26 cellular contexts compared by ENCODE assay signal in genomic region chr5:75355236-75355635, GRCh38.
"Had no signal": no experiment of that assay in that cellular context is flagged by ENCODE, and none has a peak within 500 bp of the region (broad histone marks: within the 10 kb centered on the region; RNA-seq: fewer than 3 reads in every experiment).

No MANE protein-coding gene starts in this region.

- H3K4me1 Mint-ChIP-seq: memory B cell had no signal

- H2AFZ ChIP-seq: hepatocyte had no signal

- H3K27me3 ChIP-seq: gastrocnemius medialis, heart left ventricle, hepatocyte, neutrophil, pancreas, right lobe of liver, suprapubic skin, transverse colon had no signal

- FAIRE-seq: kidney had no signal

- H3K4me1 ChIP-seq: gastrocnemius medialis, heart left ventricle, pancreas, right lobe of liver, suprapubic skin, transverse colon had no signal

- H3K4me3 Mint-ChIP-seq: effector memory CD8-positive, alpha-beta T cell; memory B cell; natural killer cell treated with Interleukin-12 subunit alpha and Interleukin-12 subunit beta and Interleukin-15 and Interleukin-18, amount 100 ng/mL, for 72 hours; neural crest cell; stimulated activated naive CD8-positive, alpha-beta T cell treated with anti-CD3 and anti-CD28 coated beads, Interleukin-15, amount 100 ng/mL, for 72 hours had no signal

- H3K9me3 Mint-ChIP-seq: effector memory CD8-positive, alpha-beta T cell; memory B cell; natural killer cell treated with Interleukin-12 subunit alpha and Interleukin-12 subunit beta and Interleukin-15 and Interleukin-18, amount 100 ng/mL, for 72 hours; neural crest cell; stimulated activated naive CD8-positive, alpha-beta T cell treated with anti-CD3 and anti-CD28 coated beads, Interleukin-15, amount 100 ng/mL, for 72 hours had no signal

- H3K27me3 Mint-ChIP-seq: effector memory CD8-positive, alpha-beta T cell; memory B cell; natural killer cell treated with Interleukin-12 subunit alpha and Interleukin-12 subunit beta and Interleukin-15 and Interleukin-18, amount 100 ng/mL, for 72 hours; progenitor cell of endocrine pancreas; stimulated activated naive CD8-positive, alpha-beta T cell treated with anti-CD3 and anti-CD28 coated beads, Interleukin-15, amount 100 ng/mL, for 72 hours had no signal

- H3K4me3 ChIP-seq: coronary artery, gastrocnemius medialis, heart left ventricle, hepatocyte, lung, pancreas, right lobe of liver, smooth muscle cell, suprapubic skin, transverse colon had no signal

- H3K4me2 ChIP-seq: hepatocyte, smooth muscle cell had no signal

- H3K27ac Mint-ChIP-seq: memory B cell; natural killer cell treated with Interleukin-12 subunit alpha and Interleukin-12 subunit beta and Interleukin-15 and Interleukin-18, amount 100 ng/mL, for 72 hours; progenitor cell of endocrine pancreas; stimulated activated naive CD8-positive, alpha-beta T cell treated with anti-CD3 and anti-CD28 coated beads, Interleukin-15, amount 100 ng/mL, for 72 hours had no signal

- DNase-seq: dermis blood vessel endothelial cell; effector memory CD8-positive, alpha-beta T cell; erythroblast; foreskin fibroblast; gastrocnemius medialis; heart left ventricle; kidney; pancreas; right lobe of liver; stimulated activated CD4-positive, alpha-beta T cell treated with anti-CD3 and anti-CD28 coated beads, Interleukin-12 subunit alpha, Interleukin-12 subunit beta, amount 100 ng/mL, for 4 hours; stimulated activated CD4-positive, alpha-beta T cell treated with anti-CD3 and anti-CD28 coated beads, Interleukin-1b, Interleukin-23, amount 100 ng/mL, for 48 hours; stimulated activated CD4-positive, alpha-beta T cell treated with anti-CD3 and anti-CD28 coated beads, Interleukin-4, amount 100 ng/mL, for 1 hour; stimulated activated CD8-positive, alpha-beta memory T cell treated with anti-CD3 and anti-CD28 coated beads, Interleukin-4, amount 100 ng/mL, for 48 hours; stimulated activated naive CD4-positive, alpha-beta T cell; stimulated activated naive CD8-positive, alpha-beta T cell treated with anti-CD3 and anti-CD28 coated beads, Interleukin-15, amount 100 ng/mL, for 72 hours; transverse colon had no signal

- H3K9me3 ChIP-seq: gastrocnemius medialis, heart left ventricle, neutrophil, pancreas, right lobe of liver, suprapubic skin, transverse colon had no signal

- H3K27ac ChIP-seq: coronary artery, gastrocnemius medialis, heart left ventricle, hepatocyte, neutrophil, pancreas, right lobe of liver, suprapubic skin, transverse colon had no signal
